Comparison of ENCODE assay signal across 10 cellular contexts in genomic region chr2:190765386-190766173, GRCh38.
DNase-seq lines count a peak whose midpoint lies in the region; ATAC-seq and TF ChIP-seq lines count a peak whose summit lies in the region.
"Had no signal": no experiment of that assay in that cellular context is flagged by ENCODE, and none has a peak within 500 bp of the region (broad histone marks: within the 10 kb centered on the region; RNA-seq: fewer than 3 reads in every experiment).

No MANE protein-coding gene starts in this region.

- ATAC-seq in activated CD4-positive, alpha-beta T cell treated with anti-CD3 and anti-CD28 coated beads for 36 hours, result peak; percentile 81
- ATAC-seq in esophagus mucosa (peak; percentile 99), HG02981 (IDR thresholded peaks at IDR 0.05; ENCODE audit: unreplicated experiment) (no peak)

- H3K4me3 ChIP-seq in rectal smooth muscle tissue (ENCODE audit: low read length), result no peak overlapping the region
- H3K4me3 ChIP-seq in Caco-2 (ENCODE audit: low read depth, low read length), result no peak overlapping the region

- no peaks in the 10 kb centered on the region for H3K9me3 ChIP-seq in Caco-2

- POLR2A ChIA-PET in activated CD4-positive, alpha-beta T cell treated with anti-CD3 and anti-CD28 coated beads for 36 hours (lab: Charles Lee), result interaction anchor here (1.4 kb wide), 1 partner anchor 87 kb away, joined by 6 read pairs; no protein-coding TSS in a partner anchor
- POLR2A ChIA-PET in activated CD4-positive, alpha-beta T cell treated with anti-CD3 and anti-CD28 coated beads, Interleukin-2, amount 10 ng/mL, durations not matched to agents 7 days and 5 days (lab: Charles Lee), result no interaction called here
- POLR2A ChIA-PET in Caco-2 (lab: Charles Lee), result no interaction called here

- intact Hi-C loops in activated CD4-positive, alpha-beta T cell treated with anti-CD3 and anti-CD28 coated beads for 36 hours (cut with DNase I, micrococcal nuclease), result loop anchor here (2.0 kb wide), 2 partner anchors 43 to 117 kb away; partner anchors contain the start of gene NAB1 (in 1 of the 2)
- intact Hi-C loops in Caco-2 (cut with micrococcal nuclease; ENCODE audit: unreplicated experiment), result no loop called here

- DNase-seq in activated CD4-positive, alpha-beta T cell treated with anti-CD3 and anti-CD28 coated beads for 36 hours, result peak; percentile 42
- no peak for DNase-seq in activated CD4-positive, alpha-beta T cell treated with anti-CD3 and anti-CD28 coated beads, Interleukin-2, amount 10 ng/mL, durations not matched to agents 7 days and 5 days
- DNase-seq in M059J (ENCODE audit: low read depth) (peak; percentile 90), NCI-H2107 treated with DMSO at 0.1 percent for 48 hours (lab: John Stamatoyannopoulos, UW; ENCODE audit: unreplicated experiment) (no peak), Caco-2 (no peak)
- DNase-seq: stimulated activated CD4-positive, alpha-beta T cell treated with anti-CD3 and anti-CD28 coated beads, Interleukin-4, amount 100 ng/mL, for 4 hours had no signal

- H3K4me1 ChIP-seq in rectal smooth muscle tissue (ENCODE audit: control insufficient read depth, insufficient read depth, low read length), result peaks cover 10% of the 10 kb centered on the region
- no peaks in the 10 kb centered on the region for H3K4me1 ChIP-seq in Caco-2

- no peak overlapping the region for H3K9ac ChIP-seq in rectal smooth muscle tissue (ENCODE audit: low read length)

- H3K36me3 Mint-ChIP-seq in activated CD4-positive, alpha-beta T cell treated with anti-CD3 and anti-CD28 coated beads for 36 hours (ENCODE audit: low read depth), result no peaks in the 10 kb centered on the region
- no peaks in the 10 kb centered on the region for H3K36me3 Mint-ChIP-seq in activated CD4-positive, alpha-beta T cell treated with anti-CD3 and anti-CD28 coated beads, Interleukin-2, amount 10 ng/mL, durations not matched to agents 7 days and 5 days (ENCODE audit: low read depth)
- H3K36me3 Mint-ChIP-seq in Caco-2 (ENCODE audit: insufficient read depth, unreplicated experiment), result no peaks in the 10 kb centered on the region

- H3K9me3 Mint-ChIP-seq in activated CD4-positive, alpha-beta T cell treated with anti-CD3 and anti-CD28 coated beads for 36 hours (ENCODE audit: low read depth), result no peaks in the 10 kb centered on the region
- no peaks in the 10 kb centered on the region for H3K9me3 Mint-ChIP-seq in activated CD4-positive, alpha-beta T cell treated with anti-CD3 and anti-CD28 coated beads, Interleukin-2, amount 10 ng/mL, durations not matched to agents 7 days and 5 days
- no peaks in the 10 kb centered on the region for H3K9me3 Mint-ChIP-seq in Caco-2 (ENCODE audit: unreplicated experiment)

- H3K27me3 ChIP-seq in rectal smooth muscle tissue (ENCODE audit: control insufficient read depth, insufficient read depth, low read length), result no peaks in the 10 kb centered on the region
- no peaks in the 10 kb centered on the region for H3K27me3 ChIP-seq in Caco-2 (replicated peaks; ENCODE audit: control insufficient read depth, insufficient read depth, low read length)

- no peaks in the 10 kb centered on the region for H3K36me3 ChIP-seq in rectal smooth muscle tissue (ENCODE audit: control insufficient read depth, insufficient read depth, low read length)
- H3K36me3 ChIP-seq in Caco-2 (ENCODE audit: control insufficient read depth, insufficient read depth, low read length), result no peaks in the 10 kb centered on the region

- CTCF ChIA-PET in activated CD4-positive, alpha-beta T cell treated with anti-CD3 and anti-CD28 coated beads for 36 hours (lab: Charles Lee), result interaction anchor here (0.7 to 1.4 kb wide), 7 partner anchors 14 to 286 kb away, joined by 3 to 5 read pairs (median 3); no protein-coding TSS in a partner anchor
- CTCF ChIA-PET in activated CD4-positive, alpha-beta T cell treated with anti-CD3 and anti-CD28 coated beads, Interleukin-2, amount 10 ng/mL, durations not matched to agents 7 days and 5 days (lab: Charles Lee), result interaction anchor here (1.4 kb wide), 1 partner anchor 87 kb away, joined by 3 read pairs; no protein-coding TSS in a partner anchor
- CTCF ChIA-PET in Caco-2 (lab: Charles Lee), result no interaction called here

- no TSS peak for BruUV-seq in Caco-2 (replicated peaks; lab: Mats Ljungman, UMichigan)

- TF ChIP-seq CTCF in Caco-2 (IDR thresholded peaks at IDR 0.05; ENCODE audit: insufficient read depth in 1 of 2, low read depth in 1 of 2, low read length in 1 of 2, severe bottlenecking in 1 of 2, unreplicated experiment in 1 of 2), result no peak

- H3K27ac Mint-ChIP-seq in activated CD4-positive, alpha-beta T cell treated with anti-CD3 and anti-CD28 coated beads for 36 hours, result no peak overlapping the region
- H3K27ac Mint-ChIP-seq in activated CD4-positive, alpha-beta T cell treated with anti-CD3 and anti-CD28 coated beads, Interleukin-2, amount 10 ng/mL, durations not matched to agents 7 days and 5 days, result no peak overlapping the region
- H3K27ac Mint-ChIP-seq in Caco-2 (ENCODE audit: unreplicated experiment), result no peak overlapping the region

- peak overlapping the region; percentile 4 for H3K27ac ChIP-seq in rectal smooth muscle tissue (ENCODE audit: low read depth, low read length)
- H3K27ac ChIP-seq: HL-60 had no signal

- no peak overlapping the region for H3K4me3 Mint-ChIP-seq in activated CD4-positive, alpha-beta T cell treated with anti-CD3 and anti-CD28 coated beads for 36 hours
- H3K4me3 Mint-ChIP-seq in activated CD4-positive, alpha-beta T cell treated with anti-CD3 and anti-CD28 coated beads, Interleukin-2, amount 10 ng/mL, durations not matched to agents 7 days and 5 days, result no peak overlapping the region
- no peak overlapping the region for H3K4me3 Mint-ChIP-seq in Caco-2 (ENCODE audit: unreplicated experiment)

- H3K27me3 Mint-ChIP-seq in activated CD4-positive, alpha-beta T cell treated with anti-CD3 and anti-CD28 coated beads for 36 hours, result no peaks in the 10 kb centered on the region
- no peaks in the 10 kb centered on the region for H3K27me3 Mint-ChIP-seq in activated CD4-positive, alpha-beta T cell treated with anti-CD3 and anti-CD28 coated beads, Interleukin-2, amount 10 ng/mL, durations not matched to agents 7 days and 5 days
- H3K27me3 Mint-ChIP-seq in Caco-2 (ENCODE audit: insufficient read depth, unreplicated experiment), result no peaks in the 10 kb centered on the region

- peaks cover 55% of the 10 kb centered on the region for H3K4me1 Mint-ChIP-seq in activated CD4-positive, alpha-beta T cell treated with anti-CD3 and anti-CD28 coated beads for 36 hours
- peaks cover 5% of the 10 kb centered on the region for H3K4me1 Mint-ChIP-seq in activated CD4-positive, alpha-beta T cell treated with anti-CD3 and anti-CD28 coated beads, Interleukin-2, amount 10 ng/mL, durations not matched to agents 7 days and 5 days
- no peaks in the 10 kb centered on the region for H3K4me1 Mint-ChIP-seq in Caco-2 (ENCODE audit: low read depth, unreplicated experiment)

Comparison
In these comparisons a context has a peak if more than half of its experiments do, and no peak if none do; other contexts are left out.
1. DNase-seq: peak in activated CD4-positive, alpha-beta T cell treated with anti-CD3 and anti-CD28 coated beads for 36 hours (single experiment) and M059J (single experiment); none in activated CD4-positive, alpha-beta T cell treated with anti-CD3 and anti-CD28 coated beads, Interleukin-2, amount 10 ng/mL, durations not matched to agents 7 days and 5 days (single experiment), NCI-H2107 treated with DMSO at 0.1 percent for 48 hours (single experiment) and Caco-2 (0 of 2).